Comparison of ENCODE assay signal across 32 cellular contexts in genomic region chr6:143993965-143994646, GRCh38.
"Had no signal": no experiment of that assay in that cellular context is flagged by ENCODE, and none has a peak within 500 bp of the region (broad histone marks: within the 10 kb centered on the region; RNA-seq: fewer than 3 reads in every experiment).

No MANE protein-coding gene starts in this region.

- ATAC-seq: activated CD8-positive, alpha-beta T cell treated with anti-CD3 and anti-CD28 coated beads for 36 hours; activated naive CD4-positive, alpha-beta T cell treated with anti-CD3 and anti-CD28 coated beads, Interleukin-2, amount 50 U/mL, for 72 hours; activated T-cell treated with anti-CD3 and anti-CD28 coated beads, Interleukin-2, amount 50 U/mL, for 4 hours; activated T-cell treated with anti-CD3 and anti-CD28 coated beads, Interleukin-2, amount 50 U/mL, for 72 hours; activated T-helper 17 cell treated with anti-CD3 and anti-CD28 coated beads, Interleukin-2, amount 50 U/mL, for 72 hours; body of pancreas; T-helper 17 cell had no signal

- H3K4me3 ChIP-seq: adrenal gland, body of pancreas, breast epithelium had no signal

- H3K9me3 ChIP-seq: adrenal gland, body of pancreas, breast epithelium had no signal

- H3K4me1 ChIP-seq: adrenal gland, body of pancreas, breast epithelium had no signal

- H3K27me3 ChIP-seq: adrenal gland, body of pancreas, brain microvascular endothelial cell, breast epithelium had no signal

- H3K36me3 ChIP-seq: adrenal gland, brain microvascular endothelial cell, breast epithelium had no signal

- FAIRE-seq: astrocyte, TTC549 had no signal

- H3K27ac ChIP-seq: adrenal gland, body of pancreas, brain microvascular endothelial cell, breast epithelium, VCaP had no signal

- DNase-seq: activated B cell treated with CpG ODN at 0.5 μM for 24 hours; activated CD4-positive, alpha-beta memory T cell treated with anti-CD3 and anti-CD28 coated beads for 36 hours; activated CD4-positive, alpha-beta T cell treated with anti-CD3 and anti-CD28 coated beads for 4 hours; activated CD4-positive, alpha-beta T cell treated with anti-CD3 and anti-CD28 coated beads, Interleukin-2, amount 10 ng/mL, durations not matched to agents 24 days and 14 days; activated CD4-positive, alpha-beta T cell treated with anti-CD3 and anti-CD28 coated beads, Interleukin-2, amount 50 U/mL, for 1 hour; activated CD4-positive, alpha-beta T cell treated with anti-CD3 and anti-CD28 coated beads, Interleukin-2, amount 50 U/mL, for 4 hours; activated CD4-positive, CD25-positive, alpha-beta regulatory T cell treated with anti-CD3 and anti-CD28 coated beads, Interleukin-2, amount 50 U/mL, for 72 hours; activated CD8-positive, alpha-beta memory T cell treated with anti-CD3 and anti-CD28 coated beads, Interleukin-2, amount 50 U/mL, for 4 hours; activated CD8-positive, alpha-beta T cell treated with anti-CD3 and anti-CD28 coated beads for 36 hours; activated effector memory CD4-positive, alpha-beta T cell treated with anti-CD3 and anti-CD28 coated beads, Interleukin-2, amount 50 U/mL, for 16 hours; activated gamma-delta T cell treated with Interleukin-2 at 50 U/mL for 16 hours; activated naive CD4-positive, alpha-beta T cell; activated naive CD4-positive, alpha-beta T cell treated with anti-CD3 and anti-CD28 coated beads for 36 hours; activated naive CD4-positive, alpha-beta T cell treated with anti-CD3 and anti-CD28 coated beads, Interleukin-2, amount 50 U/mL, for 16 hours; activated naive CD8-positive, alpha-beta T cell treated with anti-CD3 and anti-CD28 coated beads for 36 hours; activated T-cell treated with anti-CD3 and anti-CD28 coated beads for 4 hours; activated T-cell treated with anti-CD3 and anti-CD28 coated beads, Interleukin-2, amount 50 U/mL, for 1 hour; activated T-cell treated with anti-CD3 and anti-CD28 coated beads, Interleukin-2, amount 50 U/mL, for 4 hours; activated T-cell treated with anti-CD3 and anti-CD28 coated beads, Interleukin-2, amount 50 U/mL, for 72 hours; adrenal gland; amniotic stem cell; aorta; body of pancreas; brain microvascular endothelial cell; central memory CD4-positive, alpha-beta T cell; T-helper 17 cell had no signal
